In the genomic region with DNA sequence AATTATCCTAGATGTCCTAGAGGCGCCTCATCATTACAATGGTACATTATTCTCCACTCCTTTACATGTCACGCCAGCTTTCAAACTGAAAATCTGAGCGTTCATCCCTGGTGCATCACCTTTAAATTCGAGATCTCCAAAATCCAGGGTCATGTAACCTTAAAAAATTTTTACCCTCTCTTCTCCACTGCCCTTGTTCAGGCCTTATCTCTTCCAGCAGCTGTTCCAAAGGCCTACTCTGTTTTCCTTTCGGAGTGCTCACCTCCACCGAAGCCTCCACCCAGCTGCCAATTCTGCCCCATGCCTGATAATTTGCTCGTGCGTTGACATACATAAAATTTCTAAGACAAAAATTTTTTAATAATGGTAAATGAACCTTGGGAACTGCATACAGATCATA, we compare ENCODE assay signal across 10 cellular contexts. TPM values are rescaled to one million over a fixed set of nuclear protein-coding genes. Genes with fewer than 3 reads are reported as not detected.
DNase-seq lines count a peak whose midpoint lies in the region; ATAC-seq and TF ChIP-seq lines count a peak whose summit lies in the region.
"Had no signal": no experiment of that assay in that cellular context is flagged by ENCODE, and none has a peak within 500 bp of the region (broad histone marks: within the 10 kb centered on the region; RNA-seq: fewer than 3 reads in every experiment).

No MANE protein-coding gene starts in this region.

- no peak for TF ChIP-seq CTCF in CD8-positive, alpha-beta T cell (IDR thresholded peaks at IDR 0.05)
- TF ChIP-seq CTCF in chondrocyte (IDR thresholded peaks at IDR 0.05) (no peak), gastrocnemius medialis (IDR thresholded peaks at IDR 0.05 in 4 of 5, conservative IDR thresholded peaks at IDR 0.05 in 1 of 5) (no peak)

- H4K20me1 ChIP-seq in Karpas-422 (ENCODE audit: insufficient read depth, low read depth, low read length) = peaks cover 13% of the 10 kb centered on the region

- ATAC-seq in CD8-positive, alpha-beta T cell = no peak
- no peak for ATAC-seq in naive thymus-derived CD4-positive, alpha-beta T cell
- ATAC-seq in gastrocnemius medialis = no peak

- CTCF ChIA-PET in CD8-positive, alpha-beta T cell (lab: Charles Lee) = no interaction called here
- CTCF ChIA-PET in naive thymus-derived CD4-positive, alpha-beta T cell (lab: Charles Lee) = no interaction called here

- H3K4me2 ChIP-seq in Karpas-422 (ENCODE audit: low read depth, low read length, poor library complexity, severe bottlenecking) = peak overlapping the region; percentile 99

- no peaks in the 10 kb centered on the region for H3K27me3 ChIP-seq in CD8-positive, alpha-beta T cell (ENCODE audit: insufficient read depth, low read length)
- H3K27me3 ChIP-seq in Karpas-422 (ENCODE audit: low read length) (no peaks in the 10 kb centered on the region), gastrocnemius medialis (no peaks in the 10 kb centered on the region)
- no peaks in the 10 kb centered on the region for H3K27me3 ChIP-seq in naive thymus-derived CD4-positive, alpha-beta T cell (ENCODE audit: control insufficient read depth in 2 of 2, insufficient read depth in 2 of 2, low read length in 2 of 2)

- POLR2A ChIA-PET in CD8-positive, alpha-beta T cell (lab: Charles Lee) = interaction anchor here (0.6 to 1.0 kb wide), 2 partner anchors 27 to 64 kb away, joined by 3 to 5 read pairs; no protein-coding TSS in a partner anchor
- POLR2A ChIA-PET in naive thymus-derived CD4-positive, alpha-beta T cell (lab: Charles Lee) = interaction anchor here (1.1 kb wide), 1 partner anchor 166 kb away, joined by 3 read pairs; no protein-coding TSS in a partner anchor

- no peaks in the 10 kb centered on the region for H3K9me3 Mint-ChIP-seq in CD8-positive, alpha-beta T cell
- H3K9me3 Mint-ChIP-seq in chondrocyte (ENCODE audit: low read depth) = no peaks in the 10 kb centered on the region
- peaks cover 0 to 3% (median 0%) of the 10 kb centered on the region in 11 donors for H3K9me3 Mint-ChIP-seq in naive thymus-derived CD4-positive, alpha-beta T cell

- H2AFZ ChIP-seq in Karpas-422 (ENCODE audit: low read length) = no peak overlapping the region

- intact Hi-C loops in CD8-positive, alpha-beta T cell (cut with DNase I, micrococcal nuclease) = loop anchor here (1.0 to 10.0 kb wide), 10 partner anchors 169 to 1671 kb away; a partner anchor contains a TSS
- intact Hi-C loops in naive thymus-derived CD4-positive, alpha-beta T cell (cut with micrococcal nuclease) = loop anchor here in 1 of 2 donors (10.0 kb wide), 1 partner anchor 1669 kb away; a partner anchor contains a TSS
- intact Hi-C loops in gastrocnemius medialis (cut with DNase I; ENCODE audit: low total_unique reads) = no loop called here

- H3K79me2 ChIP-seq in Karpas-422 (ENCODE audit: low read length) = peaks cover 52% of the 10 kb centered on the region

- DNase-seq in CD8-positive, alpha-beta T cell = no peak
- DNase-seq in Karpas-422 (no peak), chondrocyte (ENCODE audit: low spot score) (no peak), cortex of kidney (lab: John Stamatoyannopoulos, UW) (no peak), gastrocnemius medialis (no peak), NOMO-1 (lab: John Stamatoyannopoulos, UW; ENCODE audit: unreplicated experiment in 2 of 2) (no peak), superior temporal gyrus (ENCODE audit: extremely low spot score) (no peak)
- no peak for DNase-seq in naive thymus-derived CD4-positive, alpha-beta T cell
- DNase-seq: aorta, NCI-H187 treated with DMSO at 0.1 percent for 48 hours had no signal

- TF ChIP-seq POLR2A in gastrocnemius medialis (IDR thresholded peaks at IDR 0.05) = no peak

- peak overlapping the region; percentile 97 for H3K9ac ChIP-seq in Karpas-422 (ENCODE audit: low read length)

- H3K9me2 ChIP-seq in Karpas-422 (replicated peaks; ENCODE audit: insufficient read depth, low read length) = no peaks in the 10 kb centered on the region

- in situ Hi-C loops in gastrocnemius medialis (cut with MboI; ENCODE audit: low sequenced_read_pairs in 4 of 4) = loop anchor here in 2 of 4 donors (25.0 kb wide), 2 partner anchors 166 to 566 kb away; a partner anchor contains a TSS

- no peaks in the 10 kb centered on the region for H3K27me3 Mint-ChIP-seq in CD8-positive, alpha-beta T cell (ENCODE audit: low read depth)
- H3K27me3 Mint-ChIP-seq in chondrocyte (ENCODE audit: low read depth) = no peaks in the 10 kb centered on the region
- H3K27me3 Mint-ChIP-seq in naive thymus-derived CD4-positive, alpha-beta T cell = no peaks in the 10 kb centered on the region

- peaks cover 27% of the 10 kb centered on the region for H3K4me1 ChIP-seq in CD8-positive, alpha-beta T cell (ENCODE audit: insufficient read depth, low read length)
- peaks cover 26% of the 10 kb centered on the region for H3K4me1 ChIP-seq in Karpas-422 (ENCODE audit: low read length)
- peaks cover 24 to 28% of the 10 kb centered on the region in 2 donors for H3K4me1 ChIP-seq in naive thymus-derived CD4-positive, alpha-beta T cell (ENCODE audit: control insufficient read depth in 2 of 2, insufficient read depth in 2 of 2, low read length in 2 of 2)
- H3K4me1 ChIP-seq in gastrocnemius medialis = peaks cover 16 to 19% of the 10 kb centered on the region in 2 donors

- no peak overlapping the region for H3K27ac ChIP-seq in CD8-positive, alpha-beta T cell (ENCODE audit: low read depth, low read length)
- peak overlapping the region; percentile 74 for H3K27ac ChIP-seq in Karpas-422 (ENCODE audit: low read length)
- peak overlapping the region; percentile 82 for H3K27ac ChIP-seq in naive thymus-derived CD4-positive, alpha-beta T cell (ENCODE audit: low read depth, low read length)
- H3K27ac ChIP-seq in gastrocnemius medialis = no peak overlapping the region

- peak overlapping the region; percentile 60 for H3K27ac Mint-ChIP-seq in CD8-positive, alpha-beta T cell
- no peak overlapping the region for H3K27ac Mint-ChIP-seq in chondrocyte (ENCODE audit: unreplicated experiment)
- H3K27ac Mint-ChIP-seq in naive thymus-derived CD4-positive, alpha-beta T cell = peak overlapping the region in 4 of 9 donors; percentile 19 to 78 (median 39)

- H3K4me3 Mint-ChIP-seq in CD8-positive, alpha-beta T cell = peak overlapping the region; percentile 87
- peak overlapping the region; percentile 69 for H3K4me3 Mint-ChIP-seq in chondrocyte (ENCODE audit: unreplicated experiment)
- peak overlapping the region; percentile 63 to 98 (median 86) for H3K4me3 Mint-ChIP-seq in naive thymus-derived CD4-positive, alpha-beta T cell

- no peaks in the 10 kb centered on the region for H3K9me3 ChIP-seq in CD8-positive, alpha-beta T cell (ENCODE audit: low read length)
- H3K9me3 ChIP-seq in Karpas-422 (ENCODE audit: low read length) (no peaks in the 10 kb centered on the region), gastrocnemius medialis (no peaks in the 10 kb centered on the region)
- H3K9me3 ChIP-seq in naive thymus-derived CD4-positive, alpha-beta T cell (ENCODE audit: control insufficient read depth in 2 of 3, low read length in 3 of 3) = no peaks in the 10 kb centered on the region

- peak overlapping the region; percentile 83 for H3K4me3 ChIP-seq in CD8-positive, alpha-beta T cell (ENCODE audit: low read depth, low read length)
- peak overlapping the region; percentile 95 for H3K4me3 ChIP-seq in Karpas-422 (ENCODE audit: low read length)
- peak overlapping the region; percentile 91 for H3K4me3 ChIP-seq in naive thymus-derived CD4-positive, alpha-beta T cell (ENCODE audit: low read length)
- H3K4me3 ChIP-seq in gastrocnemius medialis = peak overlapping the region in 2 of 4 donors; percentile 84 to 85

- peaks cover 28% of the 10 kb centered on the region for H3K36me3 Mint-ChIP-seq in CD8-positive, alpha-beta T cell
- H3K36me3 Mint-ChIP-seq in chondrocyte (ENCODE audit: low read depth) = peaks cover 9% of the 10 kb centered on the region
- peaks cover 10 to 22% (median 18%) of the 10 kb centered on the region in 5 donors for H3K36me3 Mint-ChIP-seq in naive thymus-derived CD4-positive, alpha-beta T cell

- peaks cover 27% of the 10 kb centered on the region for H3K4me1 Mint-ChIP-seq in CD8-positive, alpha-beta T cell (ENCODE audit: low read depth)
- peaks cover 28% of the 10 kb centered on the region for H3K4me1 Mint-ChIP-seq in chondrocyte (ENCODE audit: low read depth)
- peaks cover 10 to 36% (median 29%) of the 10 kb centered on the region in 7 donors for H3K4me1 Mint-ChIP-seq in naive thymus-derived CD4-positive, alpha-beta T cell

- peaks cover 7% of the 10 kb centered on the region for H3K36me3 ChIP-seq in CD8-positive, alpha-beta T cell (ENCODE audit: insufficient read depth, low read length)
- H3K36me3 ChIP-seq in Karpas-422 (ENCODE audit: insufficient read depth, low read length) (peaks cover 45% of the 10 kb centered on the region), gastrocnemius medialis (peaks cover 0 to 28% of the 10 kb centered on the region in 2 donors)
- H3K36me3 ChIP-seq in naive thymus-derived CD4-positive, alpha-beta T cell (ENCODE audit: control insufficient read depth in 2 of 3, insufficient read depth in 3 of 3, low read length in 3 of 3) = peaks cover 0 to 15% (median 3%) of the 10 kb centered on the region in 3 experiments

RNA-seq across cellular contexts. Expression of a gene that starts 1.0 kb away (rescaled TPM):
- total RNA-seq in CD8-positive, alpha-beta T cell = 1 to 10 TPM; 8.5 to 8.6 TPM
- total RNA-seq in Karpas-422 (2014; rRNA removed; shearing (Covaris generic); ENCODE audit: low replicate concordance) = 11.1 and 24.6 TPM in 2 replicates
- total RNA-seq in chondrocyte = 11.6 to 16.1 TPM (median 11.9 TPM) in 3 replicates
- total RNA-seq in naive thymus-derived CD4-positive, alpha-beta T cell = 10 to 100 TPM; 12.0 to 20.9 (median 16.7) TPM
- 10 to 100 TPM; 10.5 to 13.0 TPM for polyA plus RNA-seq in naive thymus-derived CD4-positive, alpha-beta T cell
- total RNA-seq in gastrocnemius medialis = 10 to 100 TPM in 1 of 4 donors, 1 to 10 TPM in 3; 5.8 to 10.4 (median 7.2) TPM

RNA-seq across cellular contexts. Expression of a gene that starts 1.3 kb away (rescaled TPM):
- total RNA-seq in CD8-positive, alpha-beta T cell = 1 to 10 TPM; 5.9 TPM
- total RNA-seq in Karpas-422 (2014; rRNA removed; shearing (Covaris generic); ENCODE audit: low replicate concordance) = 36.2 and 76.1 TPM in 2 replicates
- total RNA-seq in chondrocyte (13.4 to 41.2 TPM (median 14.1 TPM) in 3 replicates), gastrocnemius medialis (1 to 10 TPM; 2.2 to 5.3 (median 3.7) TPM)
- 10 to 100 TPM in 3 of 5 experiments, 1 to 10 TPM in 2; 6.9 to 68.9 (median 17.0) TPM for total RNA-seq in naive thymus-derived CD4-positive, alpha-beta T cell
- polyA plus RNA-seq in naive thymus-derived CD4-positive, alpha-beta T cell = 1 to 10 TPM; 1.2 to 2.5 TPM

Comparison
In these comparisons a context has a peak if more than half of its experiments do, and no peak if none do; other contexts are left out.
1. H3K27ac ChIP-seq: peak in Karpas-422 (single experiment) and naive thymus-derived CD4-positive, alpha-beta T cell (single experiment); none in CD8-positive, alpha-beta T cell (single experiment) and gastrocnemius medialis (0 of 4).
2. Peak in every context shown above with its lines, with median percentiles within 50 percentile points of each other: H3K4me3 Mint-ChIP-seq.